Comparison of ENCODE assay signal across 1 cellular context in the genomic region with DNA sequence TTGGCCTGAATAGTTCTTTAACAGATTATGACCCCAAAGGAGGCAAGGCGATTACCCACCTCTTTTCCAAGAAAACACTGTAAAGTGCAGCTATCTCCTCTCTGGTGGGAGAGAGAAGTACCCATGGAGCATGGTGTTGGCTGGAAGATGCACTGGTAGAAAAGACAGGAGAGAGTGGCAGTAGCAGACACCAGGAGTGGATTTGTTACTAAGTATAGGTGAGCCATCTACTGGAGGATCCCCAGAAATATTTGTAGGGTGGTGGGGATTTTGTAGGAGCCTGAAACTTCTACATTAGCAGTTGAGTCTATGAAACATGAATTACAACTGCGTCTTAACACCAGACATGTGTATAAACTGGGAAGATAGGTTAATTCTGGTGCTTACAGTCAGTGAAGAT.
TF ChIP-seq lines count a peak whose summit lies in the region.

No MANE protein-coding gene starts in this region.

TF ChIP-seq in HEK293, 187 proteins besides CTCF, POLR2A, EP300 and RAD21 (continued from another document):
- TF ChIP-seq MZF1 (tag by site-specific recombination; IDR thresholded peaks at IDR 0.05; ENCODE audit: borderline replicate concordance) (peak; percentile 46; the same call in 1 of the 2 replicates), TCF7L2 (IDR thresholded peaks at IDR 0.05; ENCODE audit: borderline replicate concordance, low read depth, low read length) (no peak), ZNF707 (tag by site-specific recombination; IDR thresholded peaks at IDR 0.05) (no peak), ZNF670 (tag by site-specific recombination; IDR thresholded peaks at IDR 0.05; ENCODE audit: low read depth) (no peak)
